ENCODE assay signal across 24 cellular contexts in the genomic region with DNA sequence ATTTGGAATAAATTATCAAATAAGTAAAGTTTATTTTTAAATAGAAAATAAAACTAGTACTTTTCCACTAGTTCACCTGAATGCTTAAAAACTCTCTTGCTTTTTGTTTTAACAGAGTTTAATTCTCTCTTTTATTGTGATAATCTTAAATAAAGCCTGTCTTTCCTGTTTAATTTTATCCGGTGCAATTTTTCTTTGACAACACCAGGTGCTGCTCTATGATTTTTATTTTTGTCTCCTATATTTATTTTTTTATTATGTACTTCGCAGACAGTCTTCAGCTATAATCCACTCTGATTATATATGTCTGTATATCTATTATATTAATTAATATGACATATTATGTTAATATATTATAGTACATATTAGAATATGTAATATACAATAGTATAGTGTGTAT.
"Had no signal": no experiment of that assay in that cellular context is flagged by ENCODE, and none has a peak within 500 bp of the region (broad histone marks: within the 10 kb centered on the region; RNA-seq: fewer than 3 reads in every experiment).

No MANE protein-coding gene starts in this region.

- DNase-seq: activated CD4-positive, alpha-beta T cell treated with anti-CD3 and anti-CD28 coated beads for 36 hours; activated CD4-positive, alpha-beta T cell treated with anti-CD3 and anti-CD28 coated beads, Interleukin-2, amount 50 U/mL, for 48 hours; activated naive CD4-positive, alpha-beta T cell treated with Interleukin-2 at 50 U/mL for 16 hours; activated naive CD8-positive, alpha-beta T cell treated with anti-CD3 and anti-CD28 coated beads for 36 hours; activated T-cell treated with anti-CD3 and anti-CD28 coated beads, Interleukin-2, amount 50 U/mL, for 48 hours; colonic mucosa; dorsolateral prefrontal cortex; effector memory CD8-positive, alpha-beta T cell; heart right ventricle; immature natural killer cell; kidney glomerular epithelial cell; left lung; naive B cell; sigmoid colon; stimulated activated CD4-positive, alpha-beta T cell treated with anti-CD3 and anti-CD28 coated beads, Interleukin-2, amount 100 ng/mL, for 48 hours; stimulated activated naive CD4-positive, alpha-beta T cell; T-helper 9 cell; testis; trophoblast cell; uterus had no signal

- ATAC-seq: activated CD4-positive, alpha-beta T cell treated with anti-CD3 and anti-CD28 coated beads for 36 hours; effector memory CD8-positive, alpha-beta T cell; heart right ventricle; left lung; WTC11 had no signal

- H3K27ac ChIP-seq: breast epithelium, colonic mucosa, dorsolateral prefrontal cortex, esophagus muscularis mucosa, heart right ventricle, left lung, sigmoid colon, testis, uterus had no signal

- FAIRE-seq: astrocyte had no signal
